In genomic region chr6:25898289-25898977, GRCh38 we compare ENCODE assay signal across 1 cellular context.
A peak's percentile ranks its signal among the peaks of the same experiment; 100 is the strongest.
TF ChIP-seq lines count a peak whose summit lies in the region.

No MANE protein-coding gene starts in this region.

TF ChIP-seq in HepG2, 621 proteins besides CTCF, POLR2A, EP300 and RAD21:
- 0 out of 2 replicates have a peak, but pooled peaks have one; percentile 15 for TF ChIP-seq ZNF34 (CRISPR knock-in tag; IDR thresholded peaks at IDR 0.05; ENCODE audit: borderline replicate concordance)
- peak; percentile 33; the same call in 1 of the 2 replicates for TF ChIP-seq ZMYM4 (CRISPR knock-in tag; IDR thresholded peaks at IDR 0.05)
- 0 out of 2 replicates have a peak, but pooled peaks have one; percentile 34 for TF ChIP-seq FOXC1 (CRISPR knock-in tag; IDR thresholded peaks at IDR 0.05; ENCODE audit: borderline replicate concordance)
- peak; percentile 66 for TF ChIP-seq NFYC (CRISPR knock-in tag; IDR thresholded peaks at IDR 0.05)
- TF ChIP-seq ATF3 (CRISPR knock-in tag; IDR thresholded peaks at IDR 0.05): no peak
- TF ChIP-seq JARID2 (CRISPR knock-in tag; IDR thresholded peaks at IDR 0.05; ENCODE audit: insufficient replicate concordance): no peak
- TF ChIP-seq MAFF (IDR thresholded peaks at IDR 0.05; ENCODE audit: low read depth, low read length): peak; percentile 100
- no peak for TF ChIP-seq SATB2 (CRISPR knock-in tag; IDR thresholded peaks at IDR 0.05)
- TF ChIP-seq MAFG (CRISPR knock-in tag; IDR thresholded peaks at IDR 0.05): peak; percentile 83
- TF ChIP-seq SUZ12 (IDR thresholded peaks at IDR 0.05; ENCODE audit: low read depth, low read length): no peak
- TF ChIP-seq KLF9 (CRISPR knock-in tag; IDR thresholded peaks at IDR 0.05; ENCODE audit: low read depth): no peak
- TF ChIP-seq MAFK (conservative IDR thresholded peaks at IDR 0.05 in 1 of 2, IDR thresholded peaks at IDR 0.05 in 1 of 2; ENCODE audit: low read length in 2 of 2): peak; percentile 100
- no peak for TF ChIP-seq ZNF335 (CRISPR knock-in tag; IDR thresholded peaks at IDR 0.05)
- TF ChIP-seq SALL1 (CRISPR knock-in tag; IDR thresholded peaks at IDR 0.05): 0 out of 2 replicates have a peak, but pooled peaks have one; percentile 27
- TF ChIP-seq, protein P1, sequence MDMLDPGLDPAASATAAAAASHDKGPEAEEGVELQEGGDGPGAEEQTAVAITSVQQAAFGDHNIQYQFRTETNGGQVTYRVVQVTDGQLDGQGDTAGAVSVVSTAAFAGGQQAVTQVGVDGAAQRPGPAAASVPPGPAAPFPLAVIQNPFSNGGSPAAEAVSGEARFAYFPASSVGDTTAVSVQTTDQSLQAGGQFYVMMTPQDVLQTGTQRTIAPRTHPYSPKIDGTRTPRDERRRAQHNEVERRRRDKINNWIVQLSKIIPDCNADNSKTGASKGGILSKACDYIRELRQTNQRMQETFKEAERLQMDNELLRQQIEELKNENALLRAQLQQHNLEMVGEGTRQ (IDR thresholded peaks at IDR 0.05; ENCODE audit: low read depth, low read length): peak; percentile 44; the same call in 1 of the 2 replicates
- TF ChIP-seq, protein P1 (CRISPR knock-in tag; IDR thresholded peaks at IDR 0.05; ENCODE audit: borderline replicate concordance): peak; percentile 56; the same call in 1 of the 2 replicates
- TF ChIP-seq NFYB (CRISPR knock-in tag; IDR thresholded peaks at IDR 0.05): peak; percentile 49
- 0 out of 2 replicates have a peak, but pooled peaks have one; percentile 54 for TF ChIP-seq ZNF510 (CRISPR knock-in tag; IDR thresholded peaks at IDR 0.05; ENCODE audit: low read depth)
- peak; percentile 70; the same call in 1 of the 2 replicates for TF ChIP-seq PRDM10 (CRISPR knock-in tag; IDR thresholded peaks at IDR 0.05; ENCODE audit: low read depth)
- TF ChIP-seq NR2C2 (CRISPR knock-in tag; IDR thresholded peaks at IDR 0.05; ENCODE audit: borderline replicate concordance): 0 out of 2 replicates have a peak, but pooled peaks have one; percentile 8
